ENCODE assay signal across 21 cellular contexts in genomic region chr2:16674154-16674553, GRCh38.
"Had no signal": no experiment of that assay in that cellular context is flagged by ENCODE, and none has a peak within 500 bp of the region (broad histone marks: within the 10 kb centered on the region; RNA-seq: fewer than 3 reads in every experiment).

No MANE protein-coding gene starts in this region.

- DNase-seq: colonic mucosa; cortex of kidney; effector CD8-positive, alpha-beta T cell; erythroblast; esophagus squamous epithelium; foreskin fibroblast; foreskin melanocyte; gastrocnemius medialis; glutamatergic neuron; head of caudate nucleus; heart right ventricle; hippocampal formation; left cardiac atrium; left lung; left ventricle myocardium superior; lower lobe of right lung; mesenchymal stem cell; mucosa of descending colon had no signal

- H3K27me3 Mint-ChIP-seq: dendritic cell treated with granulocyte-macrophage colony-stimulating factor and Interleukin-4, amounts not matched to agents 40 ng/mL and 50 ng/mL, for 4 days had no signal

- H3K27me3 ChIP-seq: colonic mucosa, esophagus squamous epithelium, gastrocnemius medialis, heart right ventricle, left lung had no signal

- H3K27ac Mint-ChIP-seq: dendritic cell treated with granulocyte-macrophage colony-stimulating factor and Interleukin-4, amounts not matched to agents 40 ng/mL and 50 ng/mL, for 4 days; mesothelial cell of epicardium had no signal

- H3K36me3 ChIP-seq: colonic mucosa, esophagus squamous epithelium, gastrocnemius medialis, heart right ventricle, left lung, lower lobe of right lung had no signal

- H3K27ac ChIP-seq: colonic mucosa, epithelial cell of prostate, esophagus squamous epithelium, gastrocnemius medialis, heart right ventricle, left lung, lower lobe of right lung had no signal

- H3K9me3 ChIP-seq: colonic mucosa, esophagus squamous epithelium had no signal

- H3K4me1 ChIP-seq: colonic mucosa, gastrocnemius medialis, left lung, lower lobe of right lung had no signal

- H3K4me3 ChIP-seq: colonic mucosa, esophagus squamous epithelium, gastrocnemius medialis, heart right ventricle, left lung, lower lobe of right lung, mucosa of descending colon had no signal

- H3K4me3 Mint-ChIP-seq: dendritic cell treated with granulocyte-macrophage colony-stimulating factor and Interleukin-4, amounts not matched to agents 40 ng/mL and 50 ng/mL, for 4 days; mesothelial cell of epicardium had no signal

- H3K4me1 Mint-ChIP-seq: mesothelial cell of epicardium had no signal
